Comparison of ENCODE assay signal across 9 cellular contexts in the genomic region with DNA sequence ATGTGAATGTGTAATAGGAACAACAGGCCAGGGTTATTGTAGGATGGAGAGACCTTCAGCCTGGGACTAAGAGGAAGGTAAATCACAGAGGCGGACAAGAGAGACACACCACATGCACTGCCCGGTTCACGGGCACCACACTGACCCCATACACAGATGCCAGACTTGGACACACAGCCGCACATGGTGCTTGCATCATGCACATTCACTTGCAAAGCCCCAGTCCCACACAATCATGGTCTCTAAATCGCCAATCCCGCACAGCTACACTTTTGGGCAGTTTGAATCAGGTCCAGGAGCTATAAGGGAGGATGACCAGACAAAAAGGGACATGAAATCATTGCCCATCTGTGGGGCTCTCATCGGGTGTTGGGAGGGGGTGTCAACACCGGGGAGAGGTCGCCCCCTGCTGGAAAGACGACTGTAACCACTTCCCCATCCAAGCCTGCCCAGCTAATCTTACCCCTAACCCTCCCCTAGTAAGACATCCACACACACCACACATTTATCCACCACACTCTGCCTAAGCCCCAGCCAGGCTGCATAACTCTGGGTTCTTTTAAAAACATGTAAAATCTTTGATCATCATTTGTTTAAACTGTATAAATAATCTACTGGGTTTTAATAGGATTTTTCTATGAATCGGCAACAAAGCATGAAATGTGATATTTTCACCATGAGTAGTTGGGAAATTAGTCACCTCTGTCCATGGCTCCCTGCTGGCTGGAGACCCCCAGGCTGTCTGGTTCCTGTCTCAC. TPM values are rescaled to one million over a fixed set of nuclear protein-coding genes. Genes with fewer than 3 reads are reported as not detected.
DNase-seq lines count a peak whose midpoint lies in the region; ATAC-seq, FAIRE-seq and TF ChIP-seq lines count a peak whose summit lies in the region.
"Had no signal": no experiment of that assay in that cellular context is flagged by ENCODE, and none has a peak within 500 bp of the region (broad histone marks: within the 10 kb centered on the region; RNA-seq: fewer than 3 reads in every experiment).

No MANE protein-coding gene starts in this region.

- TF ChIP-seq CTCF in AG09309 (IDR thresholded peaks at IDR 0.05; ENCODE audit: control insufficient read depth, insufficient read depth, low read depth, low read length, missing control alignments) (peak; percentile 69), foreskin keratinocyte (conservative IDR thresholded peaks at IDR 0.05) (peak; percentile 74)

- H3K27ac ChIP-seq in foreskin keratinocyte: no peak overlapping the region

- no peaks in the 10 kb centered on the region for H3K4me1 ChIP-seq in foreskin keratinocyte

- TF ChIP-seq POLR2A in GM12891 (IDR thresholded peaks at IDR 0.05; ENCODE audit: low read depth, low read length): no peak

- FAIRE-seq in GM12891 (lab: Jason Lieb, UNC): peak; percentile 81

- peak; percentile 45 for ATAC-seq in foreskin keratinocyte
- no peak for ATAC-seq in GM21381 (IDR thresholded peaks at IDR 0.05; ENCODE audit: unreplicated experiment)

- DNase-seq in AG09309 (ENCODE audit: low read depth) (no peak), GM12891 (ENCODE audit: insufficient read length, low spot score) (peak; percentile 74), NCI-H82 (lab: John Stamatoyannopoulos, UW) (peak; percentile 82), activated T-cell treated with anti-CD3 and anti-CD28 coated beads for 1 hour (ENCODE audit: low read depth) (peak; percentile 36), foreskin keratinocyte (no peak), amniotic stem cell (lab: John Stamatoyannopoulos, UW) (no peak)
- peak; percentile 47 to 64 for DNase-seq in stimulated activated CD4-positive, alpha-beta T cell treated with anti-CD3 and anti-CD28 coated beads, Interleukin-15, amount 100 ng/mL, for 48 hours (ENCODE audit: low read depth in 2 of 2)

- peaks cover 54% of the 10 kb centered on the region for H3K27me3 ChIP-seq in foreskin keratinocyte

- H3K4me3 ChIP-seq in AG09309 (ENCODE audit: control insufficient read depth, low read depth, low read length): no peak overlapping the region
- H3K4me3 ChIP-seq: lung had no signal

TF ChIP-seq in GM12891, 5 proteins besides CTCF, POLR2A, EP300 and RAD21:
- no peak for TF ChIP-seq POU2F2 (IDR thresholded peaks at IDR 0.05; ENCODE audit: low read depth, low read length)
- peak; percentile 80 for TF ChIP-seq SPI1 (IDR thresholded peaks at IDR 0.05; ENCODE audit: low read depth, low read length)

RNA-seq across cellular contexts. Expression of gene SLF2, which starts 40.5 kb away (rescaled TPM):
- polyA plus RNA-seq in GM12891 (2012; ENCODE audit: low read depth, missing spikeins): 8.1 TPM
- total RNA-seq in foreskin keratinocyte: 17.7 and 19.3 TPM in 2 replicates
- 2.8 and 3.9 TPM in 2 replicates for polyA plus RNA-seq in foreskin keratinocyte

Comparison
In these comparisons a context has a peak if more than half of its experiments do, and no peak if none do; other contexts are left out.
1. DNase-seq: peak in GM12891 (single experiment), NCI-H82 (single experiment), activated T-cell treated with anti-CD3 and anti-CD28 coated beads for 1 hour (single experiment) and stimulated activated CD4-positive, alpha-beta T cell treated with anti-CD3 and anti-CD28 coated beads, Interleukin-15, amount 100 ng/mL, for 48 hours (2 of 2); none in AG09309 (single experiment), foreskin keratinocyte (0 of 2) and amniotic stem cell (single experiment).